8 cellular contexts compared by ENCODE assay signal in genomic region chr2:240832205-240832727, GRCh38. TPM values are rescaled to one million over a fixed set of nuclear protein-coding genes. Genes with fewer than 3 reads are reported as not detected.
DNase-seq lines count a peak whose midpoint lies in the region; ATAC-seq and TF ChIP-seq lines count a peak whose summit lies in the region.

No MANE protein-coding gene starts in this region.

- peaks cover 4% of the 10 kb centered on the region for H3K27me3 Mint-ChIP-seq in endothelial cell (ENCODE audit: unreplicated experiment)

- H3K36me3 Mint-ChIP-seq in endothelial cell (ENCODE audit: low read depth, unreplicated experiment), result no peaks in the 10 kb centered on the region

- peaks cover 6% of the 10 kb centered on the region for H3K4me1 ChIP-seq in BE2C

- H3K36me3 ChIP-seq in BE2C, result no peaks in the 10 kb centered on the region

- no peak overlapping the region for H3K27ac Mint-ChIP-seq in endothelial cell (ENCODE audit: unreplicated experiment)

- H3K9me3 ChIP-seq in BE2C, result no peaks in the 10 kb centered on the region

- DNase-seq in BE2C (peak; percentile 100), HL-60 (ENCODE audit: low read depth in 1 of 2, low spot score in 1 of 2) (peak; percentile 69 to 82), NOMO-1 (lab: John Stamatoyannopoulos, UW; ENCODE audit: unreplicated experiment in 2 of 2) (peak; percentile 92), endothelial cell (ENCODE audit: low spot score) (peak; percentile 96), mesenteric fat pad (ENCODE audit: low spot score) (peak; percentile 95)
- peak; percentile 98 for DNase-seq in activated CD8-positive, alpha-beta memory T cell treated with anti-CD3 and anti-CD28 coated beads, Interleukin-2, amount 50 U/mL, for 4 hours
- peak; percentile 92 to 95 for DNase-seq in stimulated activated CD8-positive, alpha-beta memory T cell treated with anti-CD3 and anti-CD28 coated beads, Interleukin-15, amount 100 ng/mL, for 4 hours (ENCODE audit: low read depth in 2 of 2)

- TF ChIP-seq CTCF in BE2C (IDR thresholded peaks at IDR 0.05; ENCODE audit: low read depth, low read length), result no peak
- no peak for TF ChIP-seq CTCF in HL-60 (IDR thresholded peaks at IDR 0.05; ENCODE audit: insufficient read depth, low read length)
- no peak for TF ChIP-seq CTCF in endothelial cell (IDR thresholded peaks at IDR 0.05; ENCODE audit: unreplicated experiment)

- no peaks in the 10 kb centered on the region; the same call in 1 of the 2 replicates for H3K27me3 ChIP-seq in BE2C
- peaks cover 21% of the 10 kb centered on the region for H3K27me3 ChIP-seq in HL-60 (ENCODE audit: insufficient read depth, poor library complexity, severe bottlenecking)

- H3K4me3 Mint-ChIP-seq in endothelial cell (ENCODE audit: unreplicated experiment), result no peak overlapping the region

- H3K4me3 ChIP-seq in BE2C (ENCODE audit: low read depth, low read length) (peak overlapping the region; percentile 42), HL-60 (replicated peaks; ENCODE audit: insufficient read depth, low read length) (no peak overlapping the region)

- H3K27ac ChIP-seq in HL-60 (replicated peaks), result no peak overlapping the region

- no peaks in the 10 kb centered on the region for H3K9me3 Mint-ChIP-seq in endothelial cell (ENCODE audit: unreplicated experiment)

- H3K4me1 Mint-ChIP-seq in endothelial cell (ENCODE audit: unreplicated experiment), result no peaks in the 10 kb centered on the region

- ATAC-seq in GM19395 (IDR thresholded peaks at IDR 0.05; ENCODE audit: unreplicated experiment), result peak; percentile 81

RNA-seq across cellular contexts. Expression of gene KIF1A, which starts 12.2 kb away (rescaled TPM):
- polyA plus RNA-seq in BE2C (2012; ENCODE audit: insufficient read depth, insufficient read length, low read depth), result 158 TPM
- total RNA-seq in endothelial cell (ENCODE audit: unreplicated experiment) (52.2 TPM), mesenteric fat pad (not detected)

RNA-seq across cellular contexts. Expression of gene AGXT, which starts 36.4 kb away (rescaled TPM):
- polyA plus RNA-seq in BE2C (2012; ENCODE audit: insufficient read depth, insufficient read length, low read depth), result not detected
- total RNA-seq in endothelial cell (ENCODE audit: unreplicated experiment), result not detected
- total RNA-seq in mesenteric fat pad, result 0.32 TPM

Comparison
In these comparisons a context has a peak if more than half of its experiments do, and no peak if none do; other contexts are left out.
1. RNA of gene KIF1A, which starts 12.2 kb away (total RNA-seq): 52.2 TPM in endothelial cell (single experiment); not detected in mesenteric fat pad (single experiment); every median in the first group is over 10 times any median in the second.
2. Peak in every context shown above with its lines, with median percentiles within 50 percentile points of each other: DNase-seq.